ENCODE assay signal across 1 cellular context in the genomic region with DNA sequence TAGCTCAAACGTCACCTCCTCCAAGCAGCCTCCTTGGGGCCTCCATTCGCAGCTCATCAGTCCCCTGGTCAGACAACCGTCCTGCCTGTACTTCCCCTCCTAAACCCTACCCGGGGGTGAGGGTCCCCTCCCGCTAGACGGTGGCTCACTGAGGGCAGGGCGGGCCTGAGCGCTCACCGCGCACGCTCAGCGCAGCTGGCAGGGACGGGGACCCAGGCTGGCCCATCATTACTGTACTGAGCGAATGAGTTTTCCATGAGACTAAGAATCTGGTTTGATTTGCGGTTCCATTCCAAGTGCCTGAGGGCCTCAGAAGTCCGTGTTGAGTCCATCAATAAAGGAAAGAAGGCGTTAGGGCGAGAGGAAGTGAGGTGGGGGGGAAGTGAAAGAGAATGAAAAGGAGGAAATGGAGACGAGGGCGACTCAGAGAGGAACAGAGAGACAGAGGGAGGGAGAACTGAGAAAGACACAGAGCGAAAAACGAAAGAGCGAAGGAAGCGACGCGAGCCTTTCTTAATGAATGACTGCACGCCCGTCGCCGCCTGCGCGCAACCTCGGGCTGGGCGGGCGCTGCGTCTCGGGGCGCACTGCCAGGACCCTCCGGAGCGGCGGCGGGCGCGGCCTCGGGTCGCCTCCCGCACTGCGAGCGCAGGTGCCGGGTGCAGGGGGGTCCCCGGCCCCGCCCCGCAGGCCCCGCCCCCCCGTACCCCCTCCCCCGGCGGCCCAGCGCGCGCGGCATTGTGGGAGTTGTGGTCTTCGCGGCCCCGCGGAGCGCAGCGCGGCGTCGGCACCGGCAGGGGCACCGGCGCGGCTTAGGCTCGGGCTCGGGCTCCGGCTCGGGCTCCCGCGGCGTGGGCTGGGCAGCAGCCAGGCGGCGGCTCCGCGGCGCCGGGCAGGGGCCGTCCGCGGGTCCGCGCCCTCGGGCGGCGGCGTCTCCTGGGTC.
TF ChIP-seq lines count a peak whose summit lies in the region.

A gene with protein sequence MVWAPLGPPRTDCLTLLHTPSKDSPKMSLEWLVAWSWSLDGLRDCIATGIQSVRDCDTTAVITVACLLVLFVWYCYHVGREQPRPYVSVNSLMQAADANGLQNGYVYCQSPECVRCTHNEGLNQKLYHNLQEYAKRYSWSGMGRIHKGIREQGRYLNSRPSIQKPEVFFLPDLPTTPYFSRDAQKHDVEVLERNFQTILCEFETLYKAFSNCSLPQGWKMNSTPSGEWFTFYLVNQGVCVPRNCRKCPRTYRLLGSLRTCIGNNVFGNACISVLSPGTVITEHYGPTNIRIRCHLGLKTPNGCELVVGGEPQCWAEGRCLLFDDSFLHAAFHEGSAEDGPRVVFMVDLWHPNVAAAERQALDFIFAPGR (plus strand): TSS at position 746 of the 943 bp plus-strand sequence. CDS start 4,356 bp downstream, outside the sequence.

TF ChIP-seq in HepG2, 621 proteins besides CTCF, POLR2A, EP300 and RAD21 (continued from another document and continues in another):
- TF ChIP-seq HIVEP1 (CRISPR knock-in tag; IDR thresholded peaks at IDR 0.05), result no peak
- no peak for TF ChIP-seq PTBP1 (IDR thresholded peaks at IDR 0.05; ENCODE audit: low read depth, low read length, poor library complexity, severe bottlenecking)
- no peak for TF ChIP-seq ZBTB1 (CRISPR knock-in tag; IDR thresholded peaks at IDR 0.05; ENCODE audit: borderline replicate concordance)
- no peak for TF ChIP-seq KDM6A (CRISPR knock-in tag; IDR thresholded peaks at IDR 0.05; ENCODE audit: low read depth)
- TF ChIP-seq MTERF4 (CRISPR knock-in tag; IDR thresholded peaks at IDR 0.05), result no peak
- no peak for TF ChIP-seq RCOR2 (CRISPR knock-in tag; IDR thresholded peaks at IDR 0.05)
- 0 out of 2 replicates have a peak, but pooled peaks have one; percentile 34 for TF ChIP-seq MYPOP (CRISPR knock-in tag; IDR thresholded peaks at IDR 0.05)
- no peak for TF ChIP-seq ZNF337 (CRISPR knock-in tag; IDR thresholded peaks at IDR 0.05; ENCODE audit: borderline replicate concordance, low read depth)
- no peak for TF ChIP-seq ZNF468 (CRISPR knock-in tag; IDR thresholded peaks at IDR 0.05)
- TF ChIP-seq PAWR (CRISPR knock-in tag; IDR thresholded peaks at IDR 0.05; ENCODE audit: borderline replicate concordance), result no peak
- no peak for TF ChIP-seq CHD2 (IDR thresholded peaks at IDR 0.05; ENCODE audit: low read depth, low read length)
- no peak for TF ChIP-seq ZNF510 (CRISPR knock-in tag; IDR thresholded peaks at IDR 0.05; ENCODE audit: low read depth)
- TF ChIP-seq, protein P1, sequence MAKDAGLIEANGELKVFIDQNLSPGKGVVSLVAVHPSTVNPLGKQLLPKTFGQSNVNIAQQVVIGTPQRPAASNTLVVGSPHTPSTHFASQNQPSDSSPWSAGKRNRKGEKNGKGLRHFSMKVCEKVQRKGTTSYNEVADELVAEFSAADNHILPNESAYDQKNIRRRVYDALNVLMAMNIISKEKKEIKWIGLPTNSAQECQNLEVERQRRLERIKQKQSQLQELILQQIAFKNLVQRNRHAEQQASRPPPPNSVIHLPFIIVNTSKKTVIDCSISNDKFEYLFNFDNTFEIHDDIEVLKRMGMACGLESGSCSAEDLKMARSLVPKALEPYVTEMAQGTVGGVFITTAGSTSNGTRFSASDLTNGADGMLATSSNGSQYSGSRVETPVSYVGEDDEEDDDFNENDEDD (CRISPR knock-in tag; IDR thresholded peaks at IDR 0.05; ENCODE audit: borderline replicate concordance), result no peak
- TF ChIP-seq JUNB (CRISPR knock-in tag; IDR thresholded peaks at IDR 0.05; ENCODE audit: borderline replicate concordance), result no peak
- no peak for TF ChIP-seq KDM4B (CRISPR knock-in tag; IDR thresholded peaks at IDR 0.05)
- TF ChIP-seq ZNF768 (CRISPR knock-in tag; IDR thresholded peaks at IDR 0.05), result peak; percentile 54; the same call in 1 of the 2 replicates
- TF ChIP-seq MNT (IDR thresholded peaks at IDR 0.05), result no peak
- TF ChIP-seq BORCS8-MEF2B (CRISPR knock-in tag; IDR thresholded peaks at IDR 0.05), result no peak
- no peak for TF ChIP-seq ZNF501 (CRISPR knock-in tag; IDR thresholded peaks at IDR 0.05)
- TF ChIP-seq SP4 (CRISPR knock-in tag; IDR thresholded peaks at IDR 0.05), result no peak
- TF ChIP-seq, protein P2, sequence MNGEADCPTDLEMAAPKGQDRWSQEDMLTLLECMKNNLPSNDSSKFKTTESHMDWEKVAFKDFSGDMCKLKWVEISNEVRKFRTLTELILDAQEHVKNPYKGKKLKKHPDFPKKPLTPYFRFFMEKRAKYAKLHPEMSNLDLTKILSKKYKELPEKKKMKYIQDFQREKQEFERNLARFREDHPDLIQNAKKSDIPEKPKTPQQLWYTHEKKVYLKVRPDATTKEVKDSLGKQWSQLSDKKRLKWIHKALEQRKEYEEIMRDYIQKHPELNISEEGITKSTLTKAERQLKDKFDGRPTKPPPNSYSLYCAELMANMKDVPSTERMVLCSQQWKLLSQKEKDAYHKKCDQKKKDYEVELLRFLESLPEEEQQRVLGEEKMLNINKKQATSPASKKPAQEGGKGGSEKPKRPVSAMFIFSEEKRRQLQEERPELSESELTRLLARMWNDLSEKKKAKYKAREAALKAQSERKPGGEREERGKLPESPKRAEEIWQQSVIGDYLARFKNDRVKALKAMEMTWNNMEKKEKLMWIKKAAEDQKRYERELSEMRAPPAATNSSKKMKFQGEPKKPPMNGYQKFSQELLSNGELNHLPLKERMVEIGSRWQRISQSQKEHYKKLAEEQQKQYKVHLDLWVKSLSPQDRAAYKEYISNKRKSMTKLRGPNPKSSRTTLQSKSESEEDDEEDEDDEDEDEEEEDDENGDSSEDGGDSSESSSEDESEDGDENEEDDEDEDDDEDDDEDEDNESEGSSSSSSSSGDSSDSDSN (CRISPR knock-in tag; IDR thresholded peaks at IDR 0.05), result peak; percentile 9; the same call in 1 of the 2 replicates
- TF ChIP-seq POGK (CRISPR knock-in tag; conservative IDR thresholded peaks at IDR 0.05), result no peak
- TF ChIP-seq KMT2B (CRISPR knock-in tag; IDR thresholded peaks at IDR 0.05), result no peak
- peak; percentile 60; the same call in 1 of the 2 replicates for TF ChIP-seq PATZ1 (CRISPR knock-in tag; IDR thresholded peaks at IDR 0.05)
- no peak for TF ChIP-seq ZNF121 (CRISPR knock-in tag; IDR thresholded peaks at IDR 0.05)
- TF ChIP-seq ZNF101 (CRISPR knock-in tag; IDR thresholded peaks at IDR 0.05; ENCODE audit: borderline replicate concordance, low read depth), result no peak
- 0 out of 2 replicates have a peak, but pooled peaks have one; percentile 26 for TF ChIP-seq HES4 (CRISPR knock-in tag; IDR thresholded peaks at IDR 0.05; ENCODE audit: borderline replicate concordance)
- TF ChIP-seq SRSF1 (optimal IDR thresholded peaks at IDR 0.05; ENCODE audit: low read depth, low read length), result no peak
- TF ChIP-seq MEIS1 (CRISPR knock-in tag; IDR thresholded peaks at IDR 0.05; ENCODE audit: borderline replicate concordance), result no peak
- TF ChIP-seq ZNF432 (CRISPR knock-in tag; IDR thresholded peaks at IDR 0.05; ENCODE audit: borderline replicate concordance), result no peak
- TF ChIP-seq SP1 (IDR thresholded peaks at IDR 0.05), result no peak
- no peak for TF ChIP-seq SP1 (CRISPR knock-in tag; IDR thresholded peaks at IDR 0.05)
- TF ChIP-seq CREBL2 (CRISPR knock-in tag; IDR thresholded peaks at IDR 0.05; ENCODE audit: borderline replicate concordance), result no peak
- no peak for TF ChIP-seq TOE1 (CRISPR knock-in tag; IDR thresholded peaks at IDR 0.05)
- no peak for TF ChIP-seq REST (IDR thresholded peaks at IDR 0.05; ENCODE audit: borderline replicate concordance in 1 of 2, low read depth in 1 of 2, low read length in 2 of 2)
- TF ChIP-seq FOXO4 (CRISPR knock-in tag; conservative IDR thresholded peaks at IDR 0.05), result no peak
